ENCODE assay signal across 1 cellular context in the genomic region with DNA sequence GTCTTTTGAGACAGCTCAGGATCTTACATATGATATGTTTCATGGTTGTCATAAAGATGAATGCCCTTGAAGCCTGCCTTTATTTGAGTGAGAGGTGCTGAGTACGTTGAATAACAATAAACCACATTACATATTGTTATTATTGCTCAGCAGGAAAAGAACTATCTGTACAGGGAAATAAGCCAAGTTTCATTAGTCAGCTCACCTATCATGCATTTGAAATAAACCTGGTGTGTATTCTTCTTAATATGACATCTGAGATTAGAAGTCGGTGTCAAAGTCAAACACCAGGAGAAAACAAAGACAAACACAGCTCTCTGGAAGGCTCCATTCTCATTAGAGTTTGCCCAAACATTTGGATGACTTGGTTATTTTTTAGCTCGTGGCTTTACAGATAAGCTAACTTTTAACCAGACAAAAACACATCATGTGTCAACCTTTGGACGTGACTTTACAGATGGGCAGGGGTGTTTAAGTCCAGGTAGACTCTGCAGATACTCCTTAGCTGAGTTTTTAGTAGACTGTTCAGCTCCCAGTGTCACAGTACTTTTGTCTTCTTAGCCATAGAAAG.
TF ChIP-seq lines count a peak whose summit lies in the region.

No MANE protein-coding gene starts in this region.

TF ChIP-seq in liver, 16 proteins besides CTCF, POLR2A, EP300 and RAD21 (continued from another document):
- TF ChIP-seq, protein P1, sequence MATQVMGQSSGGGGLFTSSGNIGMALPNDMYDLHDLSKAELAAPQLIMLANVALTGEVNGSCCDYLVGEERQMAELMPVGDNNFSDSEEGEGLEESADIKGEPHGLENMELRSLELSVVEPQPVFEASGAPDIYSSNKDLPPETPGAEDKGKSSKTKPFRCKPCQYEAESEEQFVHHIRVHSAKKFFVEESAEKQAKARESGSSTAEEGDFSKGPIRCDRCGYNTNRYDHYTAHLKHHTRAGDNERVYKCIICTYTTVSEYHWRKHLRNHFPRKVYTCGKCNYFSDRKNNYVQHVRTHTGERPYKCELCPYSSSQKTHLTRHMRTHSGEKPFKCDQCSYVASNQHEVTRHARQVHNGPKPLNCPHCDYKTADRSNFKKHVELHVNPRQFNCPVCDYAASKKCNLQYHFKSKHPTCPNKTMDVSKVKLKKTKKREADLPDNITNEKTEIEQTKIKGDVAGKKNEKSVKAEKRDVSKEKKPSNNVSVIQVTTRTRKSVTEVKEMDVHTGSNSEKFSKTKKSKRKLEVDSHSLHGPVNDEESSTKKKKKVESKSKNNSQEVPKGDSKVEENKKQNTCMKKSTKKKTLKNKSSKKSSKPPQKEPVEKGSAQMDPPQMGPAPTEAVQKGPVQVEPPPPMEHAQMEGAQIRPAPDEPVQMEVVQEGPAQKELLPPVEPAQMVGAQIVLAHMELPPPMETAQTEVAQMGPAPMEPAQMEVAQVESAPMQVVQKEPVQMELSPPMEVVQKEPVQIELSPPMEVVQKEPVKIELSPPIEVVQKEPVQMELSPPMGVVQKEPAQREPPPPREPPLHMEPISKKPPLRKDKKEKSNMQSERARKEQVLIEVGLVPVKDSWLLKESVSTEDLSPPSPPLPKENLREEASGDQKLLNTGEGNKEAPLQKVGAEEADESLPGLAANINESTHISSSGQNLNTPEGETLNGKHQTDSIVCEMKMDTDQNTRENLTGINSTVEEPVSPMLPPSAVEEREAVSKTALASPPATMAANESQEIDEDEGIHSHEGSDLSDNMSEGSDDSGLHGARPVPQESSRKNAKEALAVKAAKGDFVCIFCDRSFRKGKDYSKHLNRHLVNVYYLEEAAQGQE (IDR thresholded peaks at IDR 0.05): peak; percentile 44
- no peak for TF ChIP-seq FOXA1 (IDR thresholded peaks at IDR 0.05)
- TF ChIP-seq RXRA (IDR thresholded peaks at IDR 0.05): peak; percentile 79 to 90
- TF ChIP-seq, protein P2, sequence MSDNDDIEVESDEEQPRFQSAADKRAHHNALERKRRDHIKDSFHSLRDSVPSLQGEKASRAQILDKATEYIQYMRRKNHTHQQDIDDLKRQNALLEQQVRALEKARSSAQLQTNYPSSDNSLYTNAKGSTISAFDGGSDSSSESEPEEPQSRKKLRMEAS (IDR thresholded peaks at IDR 0.05): peak; percentile 90
- peak in 1 of 2 donors; percentile 43 for TF ChIP-seq GABPA (IDR thresholded peaks at IDR 0.05 in 1 of 2, conservative IDR thresholded peaks at IDR 0.05 in 1 of 2)
